In the genomic region with DNA sequence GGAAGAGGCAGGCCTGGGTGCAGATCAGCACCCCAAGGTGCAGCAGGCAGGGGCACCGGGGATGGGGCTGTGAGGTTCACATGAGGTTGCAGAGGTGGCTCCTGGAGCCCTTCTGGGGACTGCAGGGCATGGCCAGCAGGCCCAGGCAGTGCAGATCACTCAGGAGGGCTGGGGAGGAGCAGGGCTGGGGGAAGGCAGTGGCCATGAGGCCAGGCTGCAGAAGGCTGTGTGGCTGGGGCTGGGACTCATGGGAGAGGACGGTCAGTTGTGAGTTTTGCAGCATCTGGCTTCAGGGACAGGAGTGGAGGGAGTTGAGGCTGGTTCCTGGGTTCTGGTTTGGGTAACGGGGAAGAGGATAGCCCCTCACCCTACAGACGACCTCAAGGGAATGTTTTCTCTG, we compare ENCODE assay signal across 1 cellular context.
A peak's percentile ranks its signal among the peaks of the same experiment; 100 is the strongest.
TF ChIP-seq lines count a peak whose summit lies in the region.

No MANE protein-coding gene starts in this region.

TF ChIP-seq in HEK293, 187 proteins besides CTCF, POLR2A, EP300 and RAD21 (continued from another document):
- TF ChIP-seq ZBTB20 (tag by site-specific recombination; IDR thresholded peaks at IDR 0.05): peak; percentile 36; the same call in 1 of the 2 replicates
- no peak for TF ChIP-seq HOXD13 (CRISPR knock-in tag; IDR thresholded peaks at IDR 0.05; ENCODE audit: borderline replicate concordance)
